1 cellular context compared by ENCODE assay signal in genomic region chr10:131743190-131744151, GRCh38.
TF ChIP-seq lines count a peak whose summit lies in the region.

No MANE protein-coding gene starts in this region.

TF ChIP-seq in WTC11, 78 proteins besides CTCF, POLR2A, EP300 and RAD21 (continued from another document):
- TF ChIP-seq ZBTB43 (CRISPR knock-in tag; IDR thresholded peaks at IDR 0.05) (no peak), FOXK1 (CRISPR knock-in tag; IDR thresholded peaks at IDR 0.05) (no peak), SOX15 (CRISPR knock-in tag; IDR thresholded peaks at IDR 0.05) (no peak), ELF4 (CRISPR knock-in tag; IDR thresholded peaks at IDR 0.05; ENCODE audit: low read depth) (no peak), IRF1 (CRISPR knock-in tag; IDR thresholded peaks at IDR 0.05) (no peak)
